ENCODE assay signal across 14 cellular contexts in the genomic region with DNA sequence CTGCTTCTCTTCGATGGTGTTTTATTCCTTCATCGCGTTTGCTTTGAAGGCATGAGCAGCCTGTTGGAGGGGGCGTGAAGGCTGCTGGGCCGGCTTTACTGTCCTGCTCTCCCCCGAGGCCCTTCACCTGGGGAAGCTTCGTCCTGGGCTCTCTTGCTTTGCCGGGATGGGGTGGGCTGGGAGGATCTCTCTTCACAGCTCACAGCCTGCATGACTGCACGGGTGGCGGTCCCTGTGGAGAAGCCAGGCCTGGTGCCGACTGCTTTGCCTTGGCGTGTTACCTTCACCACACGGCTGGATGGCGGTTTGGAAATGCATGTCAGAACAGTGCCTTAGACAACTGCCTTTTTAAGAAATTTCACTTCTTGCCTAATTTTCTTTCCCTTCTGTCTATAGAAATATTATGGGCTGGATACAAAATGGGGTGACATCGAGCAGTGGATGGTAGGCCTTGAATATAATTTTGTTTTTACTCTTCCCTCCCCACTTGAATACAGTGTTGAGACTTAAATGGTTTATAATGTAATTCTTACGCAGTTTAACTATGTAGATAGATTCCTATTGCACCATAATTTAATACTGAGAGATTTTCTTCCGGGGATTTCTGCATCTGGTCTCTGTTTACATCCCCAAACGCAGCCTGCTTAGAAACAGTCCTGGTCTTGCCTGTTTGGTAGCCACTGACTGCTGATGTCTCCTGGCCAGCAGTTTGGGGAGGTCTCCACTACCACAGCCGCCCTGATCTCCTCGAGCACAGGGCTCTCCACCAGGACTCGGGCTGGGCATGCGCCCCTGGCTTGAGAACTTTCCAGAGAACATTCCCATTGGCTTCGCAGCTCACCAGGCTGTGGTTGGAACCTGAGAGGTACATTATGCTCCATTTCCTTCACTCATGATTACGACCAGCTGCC.
DNase-seq lines count a peak whose midpoint lies in the region; ATAC-seq and TF ChIP-seq lines count a peak whose summit lies in the region.
"Had no signal": no experiment of that assay in that cellular context is flagged by ENCODE, and none has a peak within 500 bp of the region (broad histone marks: within the 10 kb centered on the region; RNA-seq: fewer than 3 reads in every experiment).

No MANE protein-coding gene starts in this region.

- no peaks in the 10 kb centered on the region for H3K9me3 ChIP-seq in right cardiac atrium (ENCODE audit: control insufficient read depth, low read length)
- no peaks in the 10 kb centered on the region for H3K9me3 ChIP-seq in mammary epithelial cell (replicated peaks; ENCODE audit: insufficient read depth, low read length)

- CTCF ChIA-PET in mammary epithelial cell (lab: Charles Lee; ENCODE audit: low non-redundant PET) (interaction anchor here (0.6 kb wide), 1 partner anchor 13 kb away, joined by 3 read pairs; no protein-coding TSS in a partner anchor), GM10248 (lab: Yijun Ruan, JAX) (interaction anchor here (0.9 to 1.5 kb wide), 5 partner anchors 21 to 57 kb away, joined by 3 to 7 read pairs (median 3); no protein-coding TSS in a partner anchor)

- in situ Hi-C loops in mammary epithelial cell (cut with MboI; ENCODE audit: low sequenced_read_pairs in 2 of 2) = no loop called here

- dilution Hi-C loops in mammary epithelial cell (cut with HindIII; ENCODE audit: low sequenced_read_pairs) = no loop called here

- peaks cover 2% of the 10 kb centered on the region for H3K36me3 ChIP-seq in mammary epithelial cell (ENCODE audit: insufficient read depth, low read length)

- peak overlapping the region; percentile 26 for H3K27ac ChIP-seq in right cardiac atrium (ENCODE audit: low read length)
- peak overlapping the region; percentile 52 for H3K27ac ChIP-seq in mammary epithelial cell (ENCODE audit: insufficient read depth, low read depth, low read length)
- H3K27ac ChIP-seq: coronary artery, GM23248 had no signal

- H2AFZ ChIP-seq in mammary epithelial cell (ENCODE audit: low read depth, low read length) = peak overlapping the region; percentile 12
- H2AFZ ChIP-seq: GM23248 had no signal

- H3K27me3 ChIP-seq in right cardiac atrium (ENCODE audit: control insufficient read depth, insufficient read depth) (no peaks in the 10 kb centered on the region), mammary epithelial cell (ENCODE audit: insufficient read depth, low read length) (no peaks in the 10 kb centered on the region)

- H3K9ac ChIP-seq in mammary epithelial cell (ENCODE audit: insufficient read depth, low read length) = no peak overlapping the region
- H3K9ac ChIP-seq: GM23248 had no signal

- H3K4me1 ChIP-seq in right cardiac atrium (ENCODE audit: control insufficient read depth, insufficient read depth, low read length) (peaks cover 8% of the 10 kb centered on the region), mammary epithelial cell (ENCODE audit: insufficient read depth, low read length) (peaks cover 14% of the 10 kb centered on the region)

- intact Hi-C loops in right cardiac atrium (cut with DNase I) = no loop called here
- intact Hi-C loops in left ventricle myocardium superior (cut with micrococcal nuclease) = no loop called here
- intact Hi-C loops in mammary epithelial cell (cut with micrococcal nuclease) = no loop called here

- no peak overlapping the region for H3K4me3 ChIP-seq in right cardiac atrium (ENCODE audit: low read length)
- no peak overlapping the region for H3K4me3 ChIP-seq in mammary epithelial cell (replicated peaks in 1 of 3; ENCODE audit: insufficient read depth in 1 of 3, low read depth in 2 of 3, low read length in 3 of 3)
- H3K4me3 ChIP-seq: coronary artery, GM23248 had no signal

- H3K27ac Mint-ChIP-seq in naive B cell = peak overlapping the region in 5 of 6 donors; percentile 15 to 89 (median 31)

- peaks cover 45 to 79% (median 54%) of the 10 kb centered on the region in 3 donors for H3K4me1 Mint-ChIP-seq in naive B cell

- H3K9me3 Mint-ChIP-seq in naive B cell = no peaks in the 10 kb centered on the region

- TF ChIP-seq CTCF in mammary epithelial cell (conservative IDR thresholded peaks at IDR 0.05 in 1 of 2, IDR thresholded peaks at IDR 0.05 in 1 of 2; ENCODE audit: extremely low read depth in 1 of 2, insufficient read depth in 1 of 2, low read depth in 1 of 2, low read length in 2 of 2) = no peak
- TF ChIP-seq CTCF in GM10248 (IDR thresholded peaks at IDR 0.05; ENCODE audit: control extremely low read depth, extremely low read depth, low read depth, missing control alignments) = no peak

- H3K4me2 ChIP-seq in mammary epithelial cell (ENCODE audit: insufficient read depth, low read depth, low read length) = peak overlapping the region; percentile 75

- H3K36me3 Mint-ChIP-seq in naive B cell = no peaks in the 10 kb centered on the region

- DNase-seq in right cardiac atrium (peak in 1 of 3 donors; percentile 48), left ventricle myocardium superior (no peak), mammary epithelial cell (peak; percentile 64), naive B cell (no peak), ureter (ENCODE audit: low spot score) (peak; percentile 41), SKM-1 treated with dmso at 0.1 percent for 144 hours (lab: John Stamatoyannopoulos, UW; ENCODE audit: unreplicated experiment) (no peak), GM10248 (ENCODE audit: extremely low spot score) (no peak)
- DNase-seq: activated CD4-positive, alpha-beta T cell treated with anti-CD3 and anti-CD28 coated beads, Interleukin-2, amount 50 U/mL, for 1 hour; GM23248; nucleus accumbens; stimulated activated CD8-positive, alpha-beta memory T cell treated with anti-CD3 and anti-CD28 coated beads, Interleukin-4, amount 100 ng/mL, for 48 hours; SW 1271 had no signal

- BruUV-seq in mammary epithelial cell (replicated peaks; lab: Mats Ljungman, UMichigan) = no TSS peak

- no peaks in the 10 kb centered on the region for H3K27me3 Mint-ChIP-seq in naive B cell

- no peak overlapping the region for H3K4me3 Mint-ChIP-seq in naive B cell

- peaks cover 96% of the 10 kb centered on the region for H3K79me2 ChIP-seq in mammary epithelial cell (ENCODE audit: insufficient read depth, low read length)

- 88% methylated on average over 24 of the region's 24 CpGs for WGBS in right cardiac atrium
- 50% methylated on average over 19 of the region's 24 CpGs for WGBS in mammary epithelial cell (ENCODE audit: low coverage, missing lambda C conversion rate)

- no peak for ATAC-seq in right cardiac atrium
- ATAC-seq in left ventricle myocardium superior = no peak
- ATAC-seq in naive B cell (ENCODE audit: low read depth in 2 of 2) = no peak
- ATAC-seq in GM18517 (IDR thresholded peaks at IDR 0.05; ENCODE audit: unreplicated experiment) = no peak

- POLR2A ChIA-PET in GM10248 (lab: Yijun Ruan, JAX) = interaction anchor here (0.6 kb wide), 1 partner anchor 23 kb away, joined by 3 read pairs; no protein-coding TSS in a partner anchor

- peaks cover 2% of the 10 kb centered on the region for H4K20me1 ChIP-seq in mammary epithelial cell (ENCODE audit: insufficient read depth, low read length)

Comparison
In these comparisons a context has a peak if more than half of its experiments do, and no peak if none do; other contexts are left out.
1. DNase-seq: peak in mammary epithelial cell (single experiment) and ureter (single experiment); none in left ventricle myocardium superior (single experiment), naive B cell (single experiment), SKM-1 treated with dmso at 0.1 percent for 144 hours (single experiment) and GM10248 (single experiment).